In genomic region chr1:200038645-200038986, GRCh38 we compare ENCODE assay signal across 10 cellular contexts. TPM values are rescaled to one million over a fixed set of nuclear protein-coding genes. Genes with fewer than 3 reads are reported as not detected.
DNase-seq lines count a peak whose midpoint lies in the region; TF ChIP-seq lines count a peak whose summit lies in the region.
"Had no signal": no experiment of that assay in that cellular context is flagged by ENCODE, and none has a peak within 500 bp of the region (broad histone marks: within the 10 kb centered on the region; RNA-seq: fewer than 3 reads in every experiment).

No MANE protein-coding gene starts in this region.

- peak overlapping the region; percentile 19 for H4K8ac ChIP-seq in mesenchymal stem cell (ENCODE audit: low read length)

- intact Hi-C loops in MCF 10A (cut with micrococcal nuclease), result no loop called here
- intact Hi-C loops in tibial artery (cut with DNase I; ENCODE audit: low total_unique reads), result no loop called here

- H3K4me3 ChIP-seq in mesenchymal stem cell (ENCODE audit: insufficient read depth in 1 of 2, low read depth in 1 of 2, low read length in 2 of 2) (peak overlapping the region in 1 of 2 experiments; percentile 69), tibial artery (peak overlapping the region; percentile 40 to 50)

- 0% methylated on average over 6 of the region's 20 CpGs for WGBS in mesenchymal stem cell

- BruUV-seq in MCF 10A (replicated peaks; lab: Mats Ljungman, UMichigan), result no TSS peak

- H3K27ac Mint-ChIP-seq in activated T-cell treated with anti-CD3 and anti-CD28 coated beads, Interleukin-2, amount 50 U/mL, for 24 hours, result no peak overlapping the region
- no peak overlapping the region for H3K27ac Mint-ChIP-seq in MCF 10A (ENCODE audit: low read depth, unreplicated experiment)

- no peak overlapping the region for H3K9ac ChIP-seq in mesenchymal stem cell (ENCODE audit: low read length)

- CTCF ChIA-PET in MCF 10A (lab: Yijun Ruan, JAX), result interaction anchor here (0.6 to 1.1 kb wide), 4 partner anchors 8 to 427 kb away, joined by 3 read pairs; no protein-coding TSS in a partner anchor

- POLR2A ChIA-PET in MCF 10A (lab: Yijun Ruan, JAX), result interaction anchor here (0.9 kb wide), 1 partner anchor 11 kb away, joined by 5 read pairs; the partner anchor contains the start of gene NR5A2

- no peak overlapping the region for H3K4ac ChIP-seq in mesenchymal stem cell (ENCODE audit: low read depth in 1 of 2, low read length in 2 of 2)

- no peak overlapping the region for H3K14ac ChIP-seq in mesenchymal stem cell (ENCODE audit: low read length in 2 of 2)

- no peak overlapping the region for H2BK15ac ChIP-seq in mesenchymal stem cell (ENCODE audit: low read depth, poor library complexity, severe bottlenecking)

- no peaks in the 10 kb centered on the region for H3K36me3 Mint-ChIP-seq in activated T-cell treated with anti-CD3 and anti-CD28 coated beads, Interleukin-2, amount 50 U/mL, for 24 hours (ENCODE audit: low read depth)
- no peaks in the 10 kb centered on the region for H3K36me3 Mint-ChIP-seq in MCF 10A (ENCODE audit: insufficient read depth, unreplicated experiment)

- no peak overlapping the region for H2BK120ac ChIP-seq in mesenchymal stem cell (ENCODE audit: low read depth, low read length)

- no peak overlapping the region for H2BK5ac ChIP-seq in mesenchymal stem cell (ENCODE audit: low read depth, low read length, poor library complexity, severe bottlenecking)

- no peak overlapping the region for H2AFZ ChIP-seq in mesenchymal stem cell (ENCODE audit: low read depth, low read length)

- no peak overlapping the region for H3K27ac ChIP-seq in mesenchymal stem cell (ENCODE audit: low read length, poor library complexity, severe bottlenecking)
- no peak overlapping the region for H3K27ac ChIP-seq in tibial artery

- no peaks in the 10 kb centered on the region for H3K9me3 ChIP-seq in mesenchymal stem cell (ENCODE audit: control insufficient read depth, low read length)
- H3K9me3 ChIP-seq in tibial artery, result no peaks in the 10 kb centered on the region

- H2AK5ac ChIP-seq in mesenchymal stem cell (ENCODE audit: low read length, severe bottlenecking), result no peak overlapping the region

- H3K9me3 Mint-ChIP-seq in activated T-cell treated with anti-CD3 and anti-CD28 coated beads, Interleukin-2, amount 50 U/mL, for 24 hours, result no peaks in the 10 kb centered on the region
- no peaks in the 10 kb centered on the region for H3K9me3 Mint-ChIP-seq in MCF 10A (ENCODE audit: unreplicated experiment)

- peaks cover 45% of the 10 kb centered on the region for H3K27me3 Mint-ChIP-seq in activated T-cell treated with anti-CD3 and anti-CD28 coated beads, Interleukin-2, amount 50 U/mL, for 24 hours
- peaks cover 58% of the 10 kb centered on the region for H3K27me3 Mint-ChIP-seq in MCF 10A (ENCODE audit: insufficient read depth, unreplicated experiment)

- H3K4me3 Mint-ChIP-seq in activated T-cell treated with anti-CD3 and anti-CD28 coated beads, Interleukin-2, amount 50 U/mL, for 24 hours, result peak overlapping the region; percentile 45
- peak overlapping the region; percentile 78 for H3K4me3 Mint-ChIP-seq in MCF 10A (ENCODE audit: unreplicated experiment)

- H3K4me1 Mint-ChIP-seq in activated T-cell treated with anti-CD3 and anti-CD28 coated beads, Interleukin-2, amount 50 U/mL, for 24 hours (ENCODE audit: low read depth), result peaks cover 34% of the 10 kb centered on the region
- H3K4me1 Mint-ChIP-seq in MCF 10A (ENCODE audit: insufficient read depth, unreplicated experiment), result no peaks in the 10 kb centered on the region

- H3K4me2 ChIP-seq in mesenchymal stem cell (ENCODE audit: low read length, poor library complexity, severe bottlenecking), result peak overlapping the region; percentile 95

- H3K36me3 ChIP-seq in mesenchymal stem cell (ENCODE audit: control insufficient read depth in 1 of 2, insufficient read depth in 2 of 2, low read depth in 1 of 2, low read length in 2 of 2) (no peaks in the 10 kb centered on the region), tibial artery (no peaks in the 10 kb centered on the region)

- H4K91ac ChIP-seq in mesenchymal stem cell (ENCODE audit: low read length), result no peak overlapping the region

- DNase-seq in activated T-cell treated with anti-CD3 and anti-CD28 coated beads, Interleukin-2, amount 50 U/mL, for 24 hours, result no peak
- no peak for DNase-seq in activated T-cell treated with anti-CD3 and anti-CD28 coated beads, Interleukin-2, amount 50 U/mL, for 1 hour
- DNase-seq in MCF 10A (ENCODE audit: unreplicated experiment), result no peak
- peak; percentile 13 for DNase-seq in mesenchymal stem cell
- no peak for DNase-seq in tibial artery
- DNase-seq in cortex of kidney (lab: John Stamatoyannopoulos, UW), result no peak
- DNase-seq in GM10266 (ENCODE audit: extremely low spot score), result no peak
- no peak for DNase-seq in NOMO-1 (lab: John Stamatoyannopoulos, UW; ENCODE audit: unreplicated experiment in 2 of 2)
- DNase-seq: nucleus accumbens had no signal

- peaks cover 99 to 100% of the 10 kb centered on the region in 2 experiments for H3K27me3 ChIP-seq in mesenchymal stem cell (ENCODE audit: control insufficient read depth in 1 of 2, insufficient read depth in 1 of 2, low read length in 2 of 2)
- peaks cover 0 to 97% of the 10 kb centered on the region in 2 donors for H3K27me3 ChIP-seq in tibial artery

- TF ChIP-seq CTCF in MCF 10A (IDR thresholded peaks at IDR 0.05; ENCODE audit: unreplicated experiment) (no peak), tibial artery (IDR thresholded peaks at IDR 0.05) (no peak), GM10266 (IDR thresholded peaks at IDR 0.05; ENCODE audit: control insufficient read depth, insufficient read depth, low read depth, missing control alignments) (no peak)

- peak overlapping the region in 1 of 2 experiments; percentile 45 for H2BK12ac ChIP-seq in mesenchymal stem cell (ENCODE audit: low read length in 2 of 2)

- H3K23ac ChIP-seq in mesenchymal stem cell (ENCODE audit: low read length in 2 of 2), result peak overlapping the region in 1 of 2 experiments; percentile 81

- peaks cover 36% of the 10 kb centered on the region for H3K4me1 ChIP-seq in mesenchymal stem cell (ENCODE audit: control insufficient read depth, insufficient read depth, low read depth, low read length)
- H3K4me1 ChIP-seq in tibial artery, result peaks cover 0 to 69% (median 45%) of the 10 kb centered on the region in 4 donors

- no peak overlapping the region for H3K18ac ChIP-seq in mesenchymal stem cell (ENCODE audit: low read depth in 1 of 2, low read length in 2 of 2)

- H3K79me1 ChIP-seq in mesenchymal stem cell (replicated peaks; ENCODE audit: low read length, poor library complexity, severe bottlenecking), result no peaks in the 10 kb centered on the region

RNA-seq across cellular contexts. Expression of gene NR5A2, which starts 11.1 kb away (rescaled TPM):
- total RNA-seq in MCF 10A (2022), result 0.09 TPM in 1 of 2 replicates, not detected in the other
- polyA plus RNA-seq in mesenchymal stem cell (2013, experiment 1 of 2), result 2.0 TPM
- polyA plus RNA-seq in mesenchymal stem cell (2013, experiment 2 of 2), result 1.9 TPM
- total RNA-seq: bronchial epithelial cell had no signal
